Comparison of ENCODE assay signal across 14 cellular contexts in the genomic region with DNA sequence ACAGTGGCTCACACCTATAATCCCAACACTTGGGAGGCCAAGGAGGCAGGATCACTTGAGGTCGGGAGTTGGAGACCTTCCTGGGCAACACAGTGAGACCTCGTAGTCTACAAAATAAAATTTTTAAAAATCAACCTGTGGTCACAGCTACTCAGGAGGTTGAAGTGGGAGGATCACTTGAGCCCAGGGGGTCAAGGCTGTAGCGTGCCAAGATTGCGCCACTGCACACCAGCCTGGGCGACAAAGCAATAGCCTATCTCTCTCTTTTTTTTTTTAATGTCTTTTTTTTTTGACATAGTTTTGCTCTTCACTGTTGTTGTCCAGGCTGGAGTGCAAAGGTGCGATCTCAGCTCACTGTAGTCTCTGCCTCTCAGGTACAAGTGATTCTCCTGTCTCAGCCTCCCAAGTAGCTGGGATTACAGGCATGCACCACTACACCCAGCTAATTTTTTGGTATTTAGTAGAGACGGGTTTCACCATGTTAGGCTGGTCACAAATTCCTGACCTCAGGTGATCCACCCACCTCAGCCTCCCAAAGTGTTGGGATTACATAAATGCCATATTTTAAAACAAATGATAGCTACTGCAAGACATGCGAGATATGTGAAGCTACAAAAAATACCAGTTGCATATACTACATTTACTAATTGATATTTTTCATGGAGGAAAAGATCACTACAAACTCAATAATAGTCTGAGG. TPM values are rescaled to one million over a fixed set of nuclear protein-coding genes. Genes with fewer than 3 reads are reported as not detected.
A peak's percentile ranks its signal among the peaks of the same experiment; 100 is the strongest.
DNase-seq lines count a peak whose midpoint lies in the region; ATAC-seq and TF ChIP-seq lines count a peak whose summit lies in the region.
"Had no signal": no experiment of that assay in that cellular context is flagged by ENCODE, and none has a peak within 500 bp of the region (broad histone marks: within the 10 kb centered on the region; RNA-seq: fewer than 3 reads in every experiment).

No MANE protein-coding gene starts in this region.

- DNase-seq in chondrocyte (ENCODE audit: low spot score) (no peak), mesothelial cell of epicardium (ENCODE audit: low spot score in 2 of 2, unreplicated experiment in 2 of 2) (no peak), T-helper 17 cell (no peak), MG63 (no peak), SIG-M5 (lab: John Stamatoyannopoulos, UW) (no peak)
- DNase-seq: C1 segment of cervical spinal cord; Calu3; CD4-positive, alpha-beta T cell; DMS 273 treated with DMSO at 0.1 percent for 48 hours; GM23248; H7 had no signal

- no peak overlapping the region for H3K4me3 Mint-ChIP-seq in chondrocyte (ENCODE audit: unreplicated experiment)
- no peak overlapping the region for H3K4me3 Mint-ChIP-seq in mesothelial cell of epicardium
- H3K4me3 Mint-ChIP-seq in T-helper 17 cell: no peak overlapping the region
- H3K4me3 Mint-ChIP-seq: B cell; CD4-positive, alpha-beta T cell had no signal

- no peak for TF ChIP-seq EP300 in Ishikawa (IDR thresholded peaks at IDR 0.05; ENCODE audit: borderline replicate concordance)

- TF ChIP-seq RAD21 in Ishikawa (IDR thresholded peaks at IDR 0.05; ENCODE audit: low read depth): no peak

- H3K9me3 ChIP-seq in T-helper 17 cell (ENCODE audit: control insufficient read depth, low read length, poor library complexity, severe bottlenecking) (no peaks in the 10 kb centered on the region), MG63 (no peaks in the 10 kb centered on the region)

- peaks cover 8% of the 10 kb centered on the region for H3K9me3 Mint-ChIP-seq in chondrocyte (ENCODE audit: low read depth)
- peaks cover 14% of the 10 kb centered on the region for H3K9me3 Mint-ChIP-seq in mesothelial cell of epicardium
- H3K9me3 Mint-ChIP-seq: CD4-positive, alpha-beta T cell had no signal

- H3K27me3 ChIP-seq in MG63: no peaks in the 10 kb centered on the region

- TF ChIP-seq CTCF in chondrocyte (IDR thresholded peaks at IDR 0.05) (no peak), mesothelial cell of epicardium (IDR thresholded peaks at IDR 0.05; ENCODE audit: unreplicated experiment) (no peak)

- no peaks in the 10 kb centered on the region for H3K36me3 ChIP-seq in MG63

- ATAC-seq in T-helper 17 cell (no peak), GM21786 (IDR thresholded peaks at IDR 0.05; ENCODE audit: unreplicated experiment) (no peak)

- peaks cover 1% of the 10 kb centered on the region for H3K36me3 Mint-ChIP-seq in chondrocyte (ENCODE audit: low read depth)
- peaks cover 8% of the 10 kb centered on the region for H3K36me3 Mint-ChIP-seq in mesothelial cell of epicardium
- peaks cover 3% of the 10 kb centered on the region for H3K36me3 Mint-ChIP-seq in T-helper 17 cell (ENCODE audit: low read depth)

- peaks cover 40% of the 10 kb centered on the region for H3K4me1 Mint-ChIP-seq in chondrocyte (ENCODE audit: low read depth)
- H3K4me1 Mint-ChIP-seq in mesothelial cell of epicardium: peaks cover 19% of the 10 kb centered on the region
- H3K4me1 Mint-ChIP-seq in T-helper 17 cell: no peaks in the 10 kb centered on the region
- H3K4me1 Mint-ChIP-seq: B cell had no signal

- no peak overlapping the region for H3K4me3 ChIP-seq in MG63
- H3K4me3 ChIP-seq: GM23248 had no signal

- H3K27me3 Mint-ChIP-seq in chondrocyte (ENCODE audit: low read depth): no peaks in the 10 kb centered on the region
- no peaks in the 10 kb centered on the region for H3K27me3 Mint-ChIP-seq in mesothelial cell of epicardium (ENCODE audit: low read depth)
- peaks cover 23% of the 10 kb centered on the region for H3K27me3 Mint-ChIP-seq in T-helper 17 cell

- H3K27ac Mint-ChIP-seq in chondrocyte (ENCODE audit: unreplicated experiment) (peak overlapping the region; percentile 71), mesothelial cell of epicardium (peak overlapping the region; percentile 22), T-helper 17 cell (no peak overlapping the region)
- H3K27ac Mint-ChIP-seq: B cell; CD4-positive, alpha-beta T cell had no signal

TF ChIP-seq in Ishikawa, 13 proteins besides CTCF, POLR2A, EP300 and RAD21:
- TF ChIP-seq ZBTB7A (IDR thresholded peaks at IDR 0.05; ENCODE audit: low read depth) (no peak), EGR1 (IDR thresholded peaks at IDR 0.05) (no peak), TAF1 (IDR thresholded peaks at IDR 0.05; ENCODE audit: low read depth) (no peak), FOXM1 (IDR thresholded peaks at IDR 0.05; ENCODE audit: borderline replicate concordance, low read depth) (no peak), CEBPB (IDR thresholded peaks at IDR 0.05) (peak; percentile 62)
- TF ChIP-seq, protein P1, sequence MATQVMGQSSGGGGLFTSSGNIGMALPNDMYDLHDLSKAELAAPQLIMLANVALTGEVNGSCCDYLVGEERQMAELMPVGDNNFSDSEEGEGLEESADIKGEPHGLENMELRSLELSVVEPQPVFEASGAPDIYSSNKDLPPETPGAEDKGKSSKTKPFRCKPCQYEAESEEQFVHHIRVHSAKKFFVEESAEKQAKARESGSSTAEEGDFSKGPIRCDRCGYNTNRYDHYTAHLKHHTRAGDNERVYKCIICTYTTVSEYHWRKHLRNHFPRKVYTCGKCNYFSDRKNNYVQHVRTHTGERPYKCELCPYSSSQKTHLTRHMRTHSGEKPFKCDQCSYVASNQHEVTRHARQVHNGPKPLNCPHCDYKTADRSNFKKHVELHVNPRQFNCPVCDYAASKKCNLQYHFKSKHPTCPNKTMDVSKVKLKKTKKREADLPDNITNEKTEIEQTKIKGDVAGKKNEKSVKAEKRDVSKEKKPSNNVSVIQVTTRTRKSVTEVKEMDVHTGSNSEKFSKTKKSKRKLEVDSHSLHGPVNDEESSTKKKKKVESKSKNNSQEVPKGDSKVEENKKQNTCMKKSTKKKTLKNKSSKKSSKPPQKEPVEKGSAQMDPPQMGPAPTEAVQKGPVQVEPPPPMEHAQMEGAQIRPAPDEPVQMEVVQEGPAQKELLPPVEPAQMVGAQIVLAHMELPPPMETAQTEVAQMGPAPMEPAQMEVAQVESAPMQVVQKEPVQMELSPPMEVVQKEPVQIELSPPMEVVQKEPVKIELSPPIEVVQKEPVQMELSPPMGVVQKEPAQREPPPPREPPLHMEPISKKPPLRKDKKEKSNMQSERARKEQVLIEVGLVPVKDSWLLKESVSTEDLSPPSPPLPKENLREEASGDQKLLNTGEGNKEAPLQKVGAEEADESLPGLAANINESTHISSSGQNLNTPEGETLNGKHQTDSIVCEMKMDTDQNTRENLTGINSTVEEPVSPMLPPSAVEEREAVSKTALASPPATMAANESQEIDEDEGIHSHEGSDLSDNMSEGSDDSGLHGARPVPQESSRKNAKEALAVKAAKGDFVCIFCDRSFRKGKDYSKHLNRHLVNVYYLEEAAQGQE (IDR thresholded peaks at IDR 0.05; ENCODE audit: low read depth): no peak

RNA-seq across cellular contexts. Expression of a gene that starts 55.0 kb away (rescaled TPM):
- total RNA-seq in chondrocyte: 18.4 to 66.1 TPM (median 23.1 TPM) in 3 replicates
- total RNA-seq in mesothelial cell of epicardium: 32.7 to 34.4 TPM (median 33.9 TPM) in 3 replicates
- 10 to 100 TPM; 16.5 to 16.6 TPM for total RNA-seq in T-helper 17 cell
- 6.4 and 8.1 TPM in 2 replicates for total RNA-seq in MG63 (2014; rRNA removed; shearing (Covaris generic); ENCODE audit: low replicate concordance)
